ENCODE assay signal across 11 cellular contexts in the genomic region with DNA sequence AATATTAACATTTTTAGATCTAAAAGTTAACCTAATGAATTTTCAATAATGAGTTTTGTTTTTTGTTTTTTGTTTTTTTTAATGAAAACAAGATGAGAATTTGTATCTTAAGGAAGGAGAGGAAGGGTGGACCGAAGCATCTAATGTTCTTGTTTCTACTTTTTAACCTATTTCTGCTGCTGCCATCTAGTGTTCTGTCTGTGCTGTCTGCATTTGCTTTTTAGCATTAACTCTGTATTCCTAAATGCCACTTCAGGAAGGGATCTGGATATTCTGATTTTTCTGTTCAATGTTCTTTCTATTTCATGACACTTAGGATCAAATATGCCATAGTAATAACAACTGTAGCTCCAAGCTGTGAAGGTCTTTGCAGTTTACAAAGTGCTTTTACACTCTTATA.
A peak's percentile ranks its signal among the peaks of the same experiment; 100 is the strongest.
DNase-seq lines count a peak whose midpoint lies in the region; ATAC-seq, FAIRE-seq and TF ChIP-seq lines count a peak whose summit lies in the region.
"Had no signal": no experiment of that assay in that cellular context is flagged by ENCODE, and none has a peak within 500 bp of the region (broad histone marks: within the 10 kb centered on the region; RNA-seq: fewer than 3 reads in every experiment).

No MANE protein-coding gene starts in this region.

- POLR2A ChIA-PET in A673 (lab: Charles Lee; ENCODE audit: low non-redundant PET): no interaction called here
- POLR2A ChIA-PET in SK-N-SH (lab: Yijun Ruan, JAX): no interaction called here

- no peak overlapping the region for H3K18ac ChIP-seq in trophoblast cell (ENCODE audit: low read length)

- H3K79me2 ChIP-seq in GM23248 (ENCODE audit: insufficient read depth): no peaks in the 10 kb centered on the region
- H3K79me2 ChIP-seq in SK-N-SH (ENCODE audit: insufficient read depth): no peaks in the 10 kb centered on the region
- H3K79me2 ChIP-seq in trophoblast cell (ENCODE audit: control insufficient read depth, insufficient read depth, low read length, poor library complexity): no peaks in the 10 kb centered on the region

- H3K14ac ChIP-seq in trophoblast cell (ENCODE audit: low read length): no peak overlapping the region

- intact Hi-C loops in A673 (cut with micrococcal nuclease; ENCODE audit: unreplicated experiment): no loop called here

- H3F3A ChIP-seq in GM23248 (ENCODE audit: insufficient read depth) (no peaks in the 10 kb centered on the region), SK-N-SH (replicated peaks; ENCODE audit: insufficient read depth) (no peaks in the 10 kb centered on the region)

- peak; percentile 33 for TF ChIP-seq RAD21 in SK-N-SH (IDR thresholded peaks at IDR 0.05; ENCODE audit: low read length)

- H3K23ac ChIP-seq in trophoblast cell (ENCODE audit: low read length): no peak overlapping the region

- H2AK5ac ChIP-seq in trophoblast cell (ENCODE audit: low read length): no peak overlapping the region

- TF ChIP-seq CTCF in A673 (conservative IDR thresholded peaks at IDR 0.05; ENCODE audit: low read depth, low read length) (peak; percentile 61), SK-N-SH (IDR thresholded peaks at IDR 0.05) (peak; percentile 67)

- no peak overlapping the region for H4K12ac ChIP-seq in trophoblast cell (ENCODE audit: low read depth, low read length)

- H2AFZ ChIP-seq in GM23248 (no peak overlapping the region), SK-N-SH (ENCODE audit: low read depth) (no peak overlapping the region), trophoblast cell (ENCODE audit: insufficient read depth, low read length, poor library complexity) (no peak overlapping the region)

- H2BK5ac ChIP-seq in trophoblast cell (ENCODE audit: low read depth, low read length, poor library complexity): no peak overlapping the region

- no peak overlapping the region for H3K4me3 ChIP-seq in A673 (ENCODE audit: low read depth, low read length, poor library complexity, severe bottlenecking)
- H3K4me3 ChIP-seq in GM23248: no peak overlapping the region
- H3K4me3 ChIP-seq in SK-N-SH (ENCODE audit: low read depth in 2 of 2, low read length in 1 of 2): no peak overlapping the region
- H3K4me3 ChIP-seq in trophoblast cell (ENCODE audit: low read depth, low read length): no peak overlapping the region

- H4K20me1 ChIP-seq in GM23248 (ENCODE audit: insufficient read depth) (no peaks in the 10 kb centered on the region), SK-N-SH (ENCODE audit: insufficient read depth) (no peaks in the 10 kb centered on the region)

- in situ Hi-C loops in GM23248 (cut with MboI): no loop called here

- no peaks in the 10 kb centered on the region for H3K9me3 ChIP-seq in A673 (ENCODE audit: low read depth, low read length, poor library complexity, severe bottlenecking)
- no peaks in the 10 kb centered on the region for H3K9me3 ChIP-seq in GM23248 (ENCODE audit: low read depth)
- H3K9me3 ChIP-seq in SK-N-SH: no peaks in the 10 kb centered on the region
- peaks cover 2% of the 10 kb centered on the region for H3K9me3 ChIP-seq in trophoblast cell (ENCODE audit: insufficient read depth, low read depth, low read length)

- H3K36me3 ChIP-seq in A673 (ENCODE audit: insufficient read depth, low read length, poor library complexity, severe bottlenecking) (no peaks in the 10 kb centered on the region), GM23248 (ENCODE audit: low read depth) (no peaks in the 10 kb centered on the region), SK-N-SH (replicated peaks in 1 of 2; ENCODE audit: control insufficient read depth in 1 of 2, insufficient read depth in 2 of 2, low read length in 1 of 2) (no peaks in the 10 kb centered on the region), trophoblast cell (ENCODE audit: control insufficient read depth in 1 of 2, insufficient read depth in 2 of 2, low read length in 2 of 2) (no peaks in the 10 kb centered on the region)

- no peak overlapping the region for H4K91ac ChIP-seq in trophoblast cell (ENCODE audit: low read depth, low read length)

- TF ChIP-seq EP300 in SK-N-SH (IDR thresholded peaks at IDR 0.05; ENCODE audit: borderline replicate concordance in 1 of 2, low read depth in 1 of 2, low read length in 1 of 2): no peak

- H3K9ac ChIP-seq in GM23248 (no peak overlapping the region), SK-N-SH (no peak overlapping the region), trophoblast cell (ENCODE audit: low read length) (no peak overlapping the region)

- H3K4me1 ChIP-seq in A673 (ENCODE audit: insufficient read depth, low read length, poor library complexity, severe bottlenecking) (no peaks in the 10 kb centered on the region), GM23248 (ENCODE audit: insufficient read depth) (no peaks in the 10 kb centered on the region), SK-N-SH (ENCODE audit: control insufficient read depth in 1 of 2, insufficient read depth in 2 of 2, low read depth in 1 of 2, low read length in 1 of 2) (no peaks in the 10 kb centered on the region), trophoblast cell (ENCODE audit: control insufficient read depth in 1 of 2, insufficient read depth in 2 of 2, low read length in 2 of 2) (no peaks in the 10 kb centered on the region)

- no peak for ATAC-seq in GM21576 (IDR thresholded peaks at IDR 0.05; ENCODE audit: unreplicated experiment)
- ATAC-seq: activated CD8-positive, alpha-beta memory T cell treated with anti-CD3 and anti-CD28 coated beads, Interleukin-2, amount 10 ng/mL, durations not matched to agents 7 days and 5 days had no signal

- H3K27ac ChIP-seq in A673 (ENCODE audit: low read depth, low read length, poor library complexity, severe bottlenecking): no peak overlapping the region
- no peak overlapping the region for H3K27ac ChIP-seq in GM23248
- H3K27ac ChIP-seq in SK-N-SH (ENCODE audit: low read depth in 2 of 2, low read length in 1 of 2): no peak overlapping the region
- H3K27ac ChIP-seq in trophoblast cell (ENCODE audit: low read depth, low read length): no peak overlapping the region

- no peaks in the 10 kb centered on the region for H3K79me1 ChIP-seq in trophoblast cell (ENCODE audit: low read length)

- FAIRE-seq in frontal cortex (lab: Jason Lieb, UNC): peak; percentile 68

- CTCF ChIA-PET in A673 (lab: Charles Lee) (interaction anchor here (0.7 kb wide), 1 partner anchor 72 kb away, joined by 3 read pairs; no protein-coding TSS in a partner anchor), SK-N-SH (lab: Yijun Ruan, JAX) (interaction anchor here (0.8 kb wide), 2 partner anchors 11 to 29 kb away, joined by 3 to 7 read pairs; no protein-coding TSS in a partner anchor)

- DNase-seq in A673 (ENCODE audit: low spot score): peak; percentile 11
- peak; percentile 14 for DNase-seq in GM23248
- DNase-seq in SK-N-SH: peak; percentile 2
- peak in 1 of 2 donors; percentile 0 for DNase-seq in frontal cortex (ENCODE audit: low spot score in 2 of 2)
- DNase-seq in NCI-H748 treated with DMSO at 0.1 percent for 48 hours (lab: John Stamatoyannopoulos, UW): no peak
- DNase-seq in UCSD-AML1 (lab: John Stamatoyannopoulos, UW; ENCODE audit: unreplicated experiment): no peak
- no peak for DNase-seq in trophoblast cell
- DNase-seq: activated CD8-positive, alpha-beta memory T cell treated with anti-CD3 and anti-CD28 coated beads, Interleukin-2, amount 10 ng/mL, durations not matched to agents 7 days and 5 days; NCI-H2081 treated with DMSO at 0.1 percent for 48 hours; retina had no signal

- no TSS peak for BruUV-seq in A673 (replicated peaks; lab: Mats Ljungman, UMichigan)

- no peaks in the 10 kb centered on the region for H3K9me2 ChIP-seq in GM23248 (ENCODE audit: insufficient read depth)
- H3K9me2 ChIP-seq in SK-N-SH: no peaks in the 10 kb centered on the region

- no peak overlapping the region for H2BK12ac ChIP-seq in trophoblast cell (ENCODE audit: low read length)

- 0 to 5% methylated on average over 1 of the region's 1 CpG for WGBS in GM23248 (ENCODE audit: low coverage in 1 of 2, low lambda C conversion rate in 2 of 2, missing lambda C conversion rate in 2 of 2), 2 experiments
- WGBS in SK-N-SH (ENCODE audit: low lambda C conversion rate): 0% methylated on average over 1 of the region's 1 CpG
- WGBS in trophoblast cell (ENCODE audit: extremely low coverage, insufficient coverage, insufficient read length): no CpG with 5 or more reads among the region's 1 CpG

- H3K4ac ChIP-seq in trophoblast cell (ENCODE audit: low read depth, low read length): no peak overlapping the region

- no peaks in the 10 kb centered on the region for H3K27me3 ChIP-seq in A673 (replicated peaks; ENCODE audit: insufficient read depth, low read depth, low read length, poor library complexity)
- H3K27me3 ChIP-seq in GM23248 (replicated peaks; ENCODE audit: insufficient read depth): no peaks in the 10 kb centered on the region
- H3K27me3 ChIP-seq in SK-N-SH (ENCODE audit: insufficient read depth): no peaks in the 10 kb centered on the region; the same call in 1 of the 2 replicates
- no peaks in the 10 kb centered on the region for H3K27me3 ChIP-seq in trophoblast cell (ENCODE audit: insufficient read depth, low read length)

- H3K4me2 ChIP-seq in GM23248 (ENCODE audit: unreplicated experiment) (no peak overlapping the region), SK-N-SH (no peak overlapping the region), trophoblast cell (ENCODE audit: low read length) (no peak overlapping the region)

- no peak overlapping the region for H4K8ac ChIP-seq in trophoblast cell (ENCODE audit: low read depth, low read length)

- no peak overlapping the region for H2BK120ac ChIP-seq in trophoblast cell (ENCODE audit: insufficient read depth, low read length, poor library complexity)

TF ChIP-seq in SK-N-SH, 30 proteins besides CTCF, POLR2A, EP300 and RAD21:
- TF ChIP-seq RFX5 (IDR thresholded peaks at IDR 0.05; ENCODE audit: low read length): no peak
- peak; percentile 11; the same call in 1 of the 2 replicates for TF ChIP-seq SMC3 (IDR thresholded peaks at IDR 0.05; ENCODE audit: low read depth, low read length)

Comparison
In these comparisons a context has a peak if more than half of its experiments do, and no peak if none do; other contexts are left out.
1. DNase-seq: peak in A673 (single experiment), GM23248 (single experiment) and SK-N-SH (single experiment); none in NCI-H748 treated with DMSO at 0.1 percent for 48 hours (single experiment), UCSD-AML1 (single experiment) and trophoblast cell (0 of 2).